Comparison of ENCODE assay signal across 26 cellular contexts in the genomic region with DNA sequence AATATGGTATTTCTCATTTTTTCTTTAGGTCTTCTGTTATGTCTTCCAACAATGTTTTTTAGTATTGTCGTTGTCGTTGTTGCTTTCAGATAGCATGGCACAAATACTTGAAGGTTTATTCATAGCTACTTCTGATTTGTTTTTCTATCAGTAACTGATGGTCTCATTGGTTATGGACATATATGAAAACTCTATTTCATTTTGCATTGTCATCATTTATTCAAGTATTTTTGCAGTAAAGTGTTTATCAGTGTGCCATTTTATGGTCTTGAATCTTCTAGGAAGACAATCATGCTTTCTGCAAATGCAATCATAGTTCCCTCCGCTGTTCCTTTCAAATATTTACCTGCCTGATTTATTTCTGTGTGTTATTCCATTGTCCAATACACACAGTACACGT. TPM values are rescaled to one million over a fixed set of nuclear protein-coding genes. Genes with fewer than 3 reads are reported as not detected.
DNase-seq lines count a peak whose midpoint lies in the region; ATAC-seq, FAIRE-seq and TF ChIP-seq lines count a peak whose summit lies in the region.
"Had no signal": no experiment of that assay in that cellular context is flagged by ENCODE, and none has a peak within 500 bp of the region (broad histone marks: within the 10 kb centered on the region; RNA-seq: fewer than 3 reads in every experiment).

No MANE protein-coding gene starts in this region.

- DNase-seq in HepG2 (ENCODE audit: low spot score) (no peak), right lobe of liver (no peak), K562 (ENCODE audit: extremely low read depth in 1 of 4, low spot score in 3 of 4) (no peak), HCEC 1CT (no peak)
- DNase-seq: ACHN; BE2C; C1 segment of cervical spinal cord; CD4-positive, alpha-beta memory T cell; CD4-positive, CD25-positive, alpha-beta regulatory T cell; CD8-positive, alpha-beta memory T cell; COR-L47; DMS 273 treated with DMSO at 0.1 percent for 48 hours; DMS153; DMS53; DMS79; DND-41; EL; GDM1 had no signal

- intact Hi-C loops in HepG2 (cut with micrococcal nuclease; ENCODE audit: unreplicated experiment): no loop called here
- intact Hi-C loops in right lobe of liver (cut with DNase I): no loop called here
- intact Hi-C loops in K562 (cut with micrococcal nuclease): no loop called here

- no peak for FAIRE-seq in HepG2 (lab: Jason Lieb, UNC)
- FAIRE-seq in K562 (lab: Jason Lieb, UNC): no peak
- FAIRE-seq: GM12878, GM12892, GM18507 had no signal

- TF ChIP-seq RAD21 in HepG2 (CRISPR knock-in tag; IDR thresholded peaks at IDR 0.05) (no peak), K562 (CRISPR knock-in tag; conservative IDR thresholded peaks at IDR 0.05 in 1 of 2, IDR thresholded peaks at IDR 0.05 in 1 of 2) (no peak)

- no peak overlapping the region for H3K4me2 ChIP-seq in HepG2 (ENCODE audit: low read depth, low read length)
- H3K4me2 ChIP-seq in K562 (ENCODE audit: insufficient read depth, low read length): no peak overlapping the region
- H3K4me2 ChIP-seq: BLaER1 had no signal

- no peaks in the 10 kb centered on the region for H3K9me1 ChIP-seq in K562 (ENCODE audit: control insufficient read depth, insufficient read depth, low read length)

- H3K79me2 ChIP-seq in HepG2 (ENCODE audit: insufficient read depth, low read length) (no peaks in the 10 kb centered on the region), K562 (ENCODE audit: control insufficient read depth, insufficient read depth, low read length) (no peaks in the 10 kb centered on the region)

- H3K4me1 ChIP-seq in HepG2 (ENCODE audit: insufficient read depth, low read length): no peaks in the 10 kb centered on the region
- no peaks in the 10 kb centered on the region for H3K4me1 ChIP-seq in right lobe of liver
- H3K4me1 ChIP-seq in K562 (replicated peaks in 1 of 2; ENCODE audit: control insufficient read depth in 2 of 2, insufficient read depth in 2 of 2, low read length in 2 of 2): no peaks in the 10 kb centered on the region
- H3K4me1 ChIP-seq: BE2C, BLaER1 had no signal

- CTCF ChIA-PET in HepG2 (lab: Yijun Ruan, JAX; ENCODE audit: low intra/inter-chr PET ratio, low total read pairs) (no interaction called here), K562 (lab: Yijun Ruan, JAX; ENCODE audit: low intra/inter-chr PET ratio) (no interaction called here)

- ATAC-seq in HepG2: no peak
- ATAC-seq in right lobe of liver: no peak
- no peak for ATAC-seq in K562
- ATAC-seq in GM21515 (IDR thresholded peaks at IDR 0.05; ENCODE audit: unreplicated experiment): no peak
- ATAC-seq: GM12878 had no signal

- H3K27me3 ChIP-seq in HepG2 (ENCODE audit: control insufficient read depth in 1 of 2, insufficient read depth in 2 of 2, low read length in 2 of 2): 0 out of 5 replicates have a peak, but pooled peaks cover 0 to 3% of the 10 kb centered on the region in 2 experiments
- no peaks in the 10 kb centered on the region for H3K27me3 ChIP-seq in right lobe of liver
- no peaks in the 10 kb centered on the region for H3K27me3 ChIP-seq in K562 (ENCODE audit: control insufficient read depth in 2 of 2, insufficient read depth in 2 of 2, low read length in 2 of 2)
- H3K27me3 ChIP-seq: BE2C, BLaER1 had no signal

- no peak overlapping the region for H3K9ac ChIP-seq in HepG2 (ENCODE audit: insufficient read depth, low read depth, low read length)
- H3K9ac ChIP-seq in K562 (ENCODE audit: insufficient read depth in 1 of 2, low read depth in 2 of 2, low read length in 2 of 2): no peak overlapping the region
- H3K9ac ChIP-seq: BLaER1 had no signal

- H3K4me3 ChIP-seq in HepG2 (replicated peaks in 1 of 3; ENCODE audit: insufficient read depth in 1 of 3, low read depth in 2 of 3, low read length in 3 of 3) (no peak overlapping the region), right lobe of liver (no peak overlapping the region), K562 (no peak overlapping the region)
- H3K4me3 ChIP-seq: BLaER1, GM12878 had no signal

- WGBS in HepG2 (ENCODE audit: low lambda C conversion rate): 11% methylated on average over 4 of the region's 4 CpGs
- 52% methylated on average over 4 of the region's 4 CpGs for WGBS in right lobe of liver (ENCODE audit: insufficient coverage, low coverage, low lambda C conversion rate, missing lambda C conversion rate)
- WGBS in K562 (ENCODE audit: insufficient coverage, low coverage, missing lambda C conversion rate): 4% methylated on average over 4 of the region's 4 CpGs

- no peak overlapping the region for H3K27ac ChIP-seq in HepG2 (ENCODE audit: extremely low read length, insufficient read depth, low read length)
- no peak overlapping the region for H3K27ac ChIP-seq in right lobe of liver
- no peak overlapping the region for H3K27ac ChIP-seq in K562 (ENCODE audit: extremely low read depth, low read depth, low read length)
- H3K27ac ChIP-seq: 22Rv1, BLaER1 had no signal

- POLR2A ChIA-PET in HepG2 (lab: Yijun Ruan, JAX): no interaction called here
- POLR2A ChIA-PET in K562 (lab: Yijun Ruan, JAX): no interaction called here

- no peak for TF ChIP-seq CTCF in HepG2 (CRISPR knock-in tag; IDR thresholded peaks at IDR 0.05)
- TF ChIP-seq CTCF in right lobe of liver (IDR thresholded peaks at IDR 0.05): no peak
- TF ChIP-seq CTCF in K562 (IDR thresholded peaks at IDR 0.05 in 2 of 3, conservative IDR thresholded peaks at IDR 0.05 in 1 of 3; ENCODE audit: insufficient read depth in 2 of 3, low read depth in 1 of 3, low read length in 3 of 3): no peak

- TF ChIP-seq EP300 in HepG2 (IDR thresholded peaks at IDR 0.05; ENCODE audit: low read depth in 2 of 2, low read length in 2 of 2) (no peak), HepG2 (CRISPR knock-in tag; IDR thresholded peaks at IDR 0.05; ENCODE audit: borderline replicate concordance) (no peak), K562 (IDR thresholded peaks at IDR 0.05; ENCODE audit: low read length) (no peak)

- H2AFZ ChIP-seq in HepG2 (ENCODE audit: low read length): no peak overlapping the region
- H2AFZ ChIP-seq in K562 (ENCODE audit: low read depth, low read length): no peak overlapping the region

- no peaks in the 10 kb centered on the region for H3K36me3 ChIP-seq in HepG2 (replicated peaks in 1 of 2; ENCODE audit: control insufficient read depth in 1 of 2, insufficient read depth in 2 of 2, low read length in 2 of 2)
- H3K36me3 ChIP-seq in right lobe of liver: no peaks in the 10 kb centered on the region
- H3K36me3 ChIP-seq in K562 (ENCODE audit: control insufficient read depth, insufficient read depth, low read length): no peaks in the 10 kb centered on the region
- H3K36me3 ChIP-seq: BE2C, BLaER1 had no signal

- BruUV-seq in HepG2 (replicated peaks; lab: Mats Ljungman, UMichigan) (no TSS peak), K562 (replicated peaks; lab: Mats Ljungman, UMichigan) (no TSS peak)

- no peaks in the 10 kb centered on the region for H4K20me1 ChIP-seq in HepG2 (ENCODE audit: insufficient read depth, low read length)
- H4K20me1 ChIP-seq in K562 (replicated peaks; ENCODE audit: control insufficient read depth, insufficient read depth, low read length): no peaks in the 10 kb centered on the region
- H4K20me1 ChIP-seq: BLaER1 had no signal

- H3K9me3 ChIP-seq in HepG2 (ENCODE audit: low read length): no peaks in the 10 kb centered on the region
- H3K9me3 ChIP-seq in right lobe of liver: no peaks in the 10 kb centered on the region
- no peaks in the 10 kb centered on the region for H3K9me3 ChIP-seq in K562 (replicated peaks; ENCODE audit: control insufficient read depth, insufficient read depth, low read depth, low read length)
- H3K9me3 ChIP-seq: BE2C had no signal

- in situ Hi-C loops in HepG2 (cut with HindIII; ENCODE audit: extremely low pct_ligation_motif_present, low pct_unique_long_range_greater_than_20kb): no loop called here
- in situ Hi-C loops in K562 (cut with MboI): no loop called here

- TF ChIP-seq POLR2A in HepG2 (IDR thresholded peaks at IDR 0.05; ENCODE audit: insufficient read depth in 1 of 2, low read depth in 2 of 2, low read length in 2 of 2) (no peak), right lobe of liver (IDR thresholded peaks at IDR 0.05) (no peak), K562 (conservative IDR thresholded peaks at IDR 0.05) (no peak)

RNA-seq across cellular contexts. Expression of a gene that starts 44.0 kb away (rescaled TPM):
- total RNA-seq in HepG2 (2016; rRNA removed; fragmentation: Illumina TruSeq; extraction: Trizol) (0.02 TPM in 1 of 2 replicates, not detected in the other), right lobe of liver (1 to 10 TPM; 1.4 to 3.3 (median 2.1) TPM), K562 (2014; rRNA removed) (0.04 and 0.05 TPM in 2 replicates), K562 (2014; rRNA removed; fragmentation: Illumina TruSeq; extraction: Trizol) (0.13 and 0.25 TPM in 2 replicates), K562 (2015; rRNA removed; fragmentation: Illumina TruSeq; extraction: Trizol) (0.04 and 0.14 TPM in 2 replicates), K562 (2021) (0.07 and 0.09 TPM in 2 replicates)
- total RNA-seq in HepG2 (2016; cell fraction: cytosol; rRNA removed; fragmentation: Illumina TruSeq; extraction: Trizol; ENCODE audit: low read depth): not detected in 2 replicates
- not detected in 2 replicates for total RNA-seq in HepG2 (2016; cell fraction: insoluble cytoplasmic fraction; rRNA removed; fragmentation: Illumina TruSeq; extraction: Trizol)
- not detected in 2 replicates for total RNA-seq in HepG2 (2016; cell fraction: membrane; rRNA removed; fragmentation: Illumina TruSeq; extraction: Trizol)
- not detected in 2 replicates for total RNA-seq in HepG2 (2016; cell fraction: nucleus; rRNA removed; fragmentation: Illumina TruSeq; extraction: Trizol)
- polyA plus RNA-seq in HepG2 (2011; rRNA removed) (not detected in 2 replicates), K562 (2011; rRNA removed) (0.04 and 0.43 TPM in 2 replicates), K562 (2014; fragmentation: Illumina TruSeq; extraction: Trizol) (0.21 TPM in 1 of 2 replicates, not detected in the other), K562 (2014; fragmentation: Nextera tagmentation; extraction: Ambion mirVana) (under 1 TPM; 0.14 to 0.45 TPM), K562 (2014; rRNA removed) (not detected in 2 replicates)
- not detected in 2 replicates for polyA plus RNA-seq in HepG2 (2011; cell fraction: cytosol; rRNA removed)
- not detected in 2 replicates for polyA plus RNA-seq in HepG2 (2011; cell fraction: nucleus; rRNA removed)
- 0.04 TPM in 1 of 2 replicates, not detected in the other for polyA plus RNA-seq in HepG2 (2012)
- not detected in 2 replicates for polyA plus RNA-seq in HepG2 (2016; cell fraction: cytosol; fragmentation: Illumina TruSeq; extraction: Trizol; ENCODE audit: low read depth)
- not detected in 2 replicates for polyA plus RNA-seq in HepG2 (2016; cell fraction: insoluble cytoplasmic fraction; fragmentation: Illumina TruSeq; extraction: Trizol; ENCODE audit: low read depth)
- not detected in 2 replicates for polyA plus RNA-seq in HepG2 (2016; cell fraction: membrane; fragmentation: Illumina TruSeq; extraction: Trizol; ENCODE audit: low read depth)
- polyA plus RNA-seq in HepG2 (2016; cell fraction: nucleus; fragmentation: Illumina TruSeq; extraction: Trizol; ENCODE audit: insufficient read depth, low read depth): not detected in 2 replicates
- polyA minus RNA-seq in HepG2 (2011; rRNA and poly(A)+ RNA removed; ENCODE audit: low replicate concordance): not detected in 2 replicates
- not detected in 2 replicates for polyA minus RNA-seq in HepG2 (2011; cell fraction: cytosol; rRNA and poly(A)+ RNA removed)
- polyA minus RNA-seq in HepG2 (2011; cell fraction: nucleus; rRNA and poly(A)+ RNA removed): not detected in 2 replicates
- not detected in 2 replicates for total RNA-seq in K562 (2011; cell fraction: chromatin; rRNA removed; ENCODE audit: low replicate concordance)
- total RNA-seq in K562 (2011; cell fraction: nucleolus; rRNA removed): not detected in 2 replicates
- 0.07 TPM in 1 of 2 replicates, not detected in the other for total RNA-seq in K562 (2011; cell fraction: nucleoplasm; rRNA removed)
- 0.15 TPM in 1 of 2 replicates, not detected in the other for polyA plus RNA-seq in K562 (2011; cell fraction: cytosol; rRNA removed)
- 0.34 TPM in 1 of 2 replicates, not detected in the other for polyA plus RNA-seq in K562 (2011; cell fraction: nucleus; rRNA removed)
- 0.18 and 0.29 TPM in 2 replicates for polyA plus RNA-seq in K562 (2012)
- polyA minus RNA-seq in K562 (2011; rRNA and poly(A)+ RNA removed): 0.25 TPM in 1 of 2 replicates, not detected in the other
- polyA minus RNA-seq in K562 (2011; cell fraction: cytosol; rRNA and poly(A)+ RNA removed): not detected in 2 replicates
- 0.27 TPM in 1 of 2 replicates, not detected in the other for polyA minus RNA-seq in K562 (2011; cell fraction: nucleus; rRNA and poly(A)+ RNA removed)
- total RNA-seq: A673; CD4-positive, CD25-positive, alpha-beta regulatory T cell; G401 had no signal
